Comparison of ENCODE assay signal across 7 cellular contexts in the genomic region with DNA sequence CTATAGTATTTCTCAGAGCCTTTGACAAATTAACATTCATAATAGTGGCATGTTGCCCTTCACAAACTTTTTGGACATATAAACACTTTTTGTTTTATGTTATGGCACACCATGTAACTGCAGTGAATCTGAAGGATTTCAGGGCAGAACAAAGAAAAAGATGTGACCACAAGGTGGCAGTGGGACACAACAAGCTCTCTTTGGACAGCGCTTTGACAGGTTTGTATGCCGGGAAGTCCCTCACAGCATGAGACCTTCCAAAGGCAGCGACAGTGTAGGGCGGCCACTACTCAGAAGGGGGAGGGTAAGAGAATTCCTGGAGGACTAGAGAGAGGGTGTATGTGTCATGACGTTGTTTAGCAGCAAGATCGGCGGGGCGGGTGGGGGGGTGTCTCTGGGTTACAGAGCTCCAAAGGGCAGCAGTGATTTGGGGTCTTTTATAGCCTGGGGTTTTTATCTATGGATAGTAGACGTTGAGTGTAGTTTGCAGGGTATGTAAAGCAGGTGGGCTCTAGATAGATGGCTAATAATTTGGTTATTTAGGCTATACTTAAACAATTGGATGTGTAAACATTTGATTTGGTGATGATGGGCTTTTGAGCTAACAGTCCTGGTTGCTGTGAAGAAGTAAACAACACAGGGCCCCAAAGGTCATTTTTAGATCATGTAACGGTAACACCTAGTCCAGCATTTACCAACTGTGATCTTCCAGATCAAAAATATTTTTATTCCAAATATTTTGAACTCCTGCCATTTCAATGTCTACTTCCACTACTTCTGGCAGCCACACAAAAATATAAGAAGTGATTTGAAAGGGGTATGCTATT. TPM values are rescaled to one million over a fixed set of nuclear protein-coding genes. Genes with fewer than 3 reads are reported as not detected.
DNase-seq lines count a peak whose midpoint lies in the region; ATAC-seq and TF ChIP-seq lines count a peak whose summit lies in the region.

No MANE protein-coding gene starts in this region.

- peak; percentile 72 for DNase-seq in GM13977 (ENCODE audit: low spot score)
- peak; percentile 8 for DNase-seq in NCI-H1436 treated with DMSO at 0.1 percent for 48 hours (lab: John Stamatoyannopoulos, UW)
- peak; percentile 73 for DNase-seq in SW480 (ENCODE audit: low spot score)
- DNase-seq in activated naive CD8-positive, alpha-beta T cell treated with anti-CD3 and anti-CD28 coated beads, Interleukin-2, amount 10 ng/mL, durations not matched to agents 7 days and 5 days, result peak; percentile 51
- no peak for DNase-seq in right atrium auricular region (ENCODE audit: low spot score)
- DNase-seq in stimulated activated CD4-positive, alpha-beta T cell treated with anti-CD3 and anti-CD28 coated beads, Interleukin-12 subunit alpha, Interleukin-12 subunit beta, amount 100 ng/mL, for 4 hours, result peak; percentile 39

- ATAC-seq in HG02870 (IDR thresholded peaks at IDR 0.05; ENCODE audit: unreplicated experiment), result peak; percentile 76
- ATAC-seq in activated naive CD8-positive, alpha-beta T cell treated with anti-CD3 and anti-CD28 coated beads, Interleukin-2, amount 10 ng/mL, durations not matched to agents 7 days and 5 days (ENCODE audit: low read depth), result peak; percentile 80

- peaks cover 0 to 18% of the 10 kb centered on the region in 2 donors for H3K9me3 ChIP-seq in right atrium auricular region

- H3K27me3 Mint-ChIP-seq in activated naive CD8-positive, alpha-beta T cell treated with anti-CD3 and anti-CD28 coated beads, Interleukin-2, amount 10 ng/mL, durations not matched to agents 7 days and 5 days, result no peaks in the 10 kb centered on the region

- H3K27ac Mint-ChIP-seq in activated naive CD8-positive, alpha-beta T cell treated with anti-CD3 and anti-CD28 coated beads, Interleukin-2, amount 10 ng/mL, durations not matched to agents 7 days and 5 days, result peak overlapping the region; percentile 78

- no peak overlapping the region for H3K27ac ChIP-seq in right atrium auricular region

- H3K27me3 ChIP-seq in right atrium auricular region, result no peaks in the 10 kb centered on the region

- POLR2A ChIA-PET in activated naive CD8-positive, alpha-beta T cell treated with anti-CD3 and anti-CD28 coated beads, Interleukin-2, amount 10 ng/mL, durations not matched to agents 7 days and 5 days (lab: Charles Lee), result interaction anchor here (0.6 to 1.3 kb wide), 3 partner anchors 29 to 397 kb away, joined by 3 to 5 read pairs (median 4); no protein-coding TSS in a partner anchor

- in situ Hi-C loops in GM13977 (cut with MboI; ENCODE audit: low pct_unique_long_range_greater_than_20kb, low sequenced_read_pairs, unreplicated experiment), result loop anchor here (10.0 kb wide), 1 partner anchor 622 kb away; no protein-coding TSS in a partner anchor

- peak; percentile 79 for TF ChIP-seq CTCF in GM13977 (IDR thresholded peaks at IDR 0.05; ENCODE audit: extremely low read depth, insufficient read depth, missing control alignments)
- TF ChIP-seq CTCF in right atrium auricular region (IDR thresholded peaks at IDR 0.05), result peak; percentile 38 to 73

- peaks cover 25% of the 10 kb centered on the region for H3K36me3 Mint-ChIP-seq in activated naive CD8-positive, alpha-beta T cell treated with anti-CD3 and anti-CD28 coated beads, Interleukin-2, amount 10 ng/mL, durations not matched to agents 7 days and 5 days

- no peaks in the 10 kb centered on the region for H3K4me1 ChIP-seq in right atrium auricular region

- H3K9me3 Mint-ChIP-seq in activated naive CD8-positive, alpha-beta T cell treated with anti-CD3 and anti-CD28 coated beads, Interleukin-2, amount 10 ng/mL, durations not matched to agents 7 days and 5 days, result peaks cover 4% of the 10 kb centered on the region

- peaks cover 4% of the 10 kb centered on the region for H3K4me1 Mint-ChIP-seq in activated naive CD8-positive, alpha-beta T cell treated with anti-CD3 and anti-CD28 coated beads, Interleukin-2, amount 10 ng/mL, durations not matched to agents 7 days and 5 days

- H3K36me3 ChIP-seq in right atrium auricular region, result peaks cover 12% of the 10 kb centered on the region

- no peak overlapping the region for H3K4me3 Mint-ChIP-seq in activated naive CD8-positive, alpha-beta T cell treated with anti-CD3 and anti-CD28 coated beads, Interleukin-2, amount 10 ng/mL, durations not matched to agents 7 days and 5 days

- H3K4me3 ChIP-seq in right atrium auricular region, result no peak overlapping the region

RNA-seq across cellular contexts. Expression of a gene that starts 22.9 kb away (rescaled TPM):
- total RNA-seq in activated naive CD8-positive, alpha-beta T cell treated with anti-CD3 and anti-CD28 coated beads, Interleukin-2, amount 10 ng/mL, durations not matched to agents 7 days and 5 days, result 1 to 10 TPM; 1.1 to 1.6 TPM
- 1 to 10 TPM; 2.2 to 4.2 TPM for total RNA-seq in right atrium auricular region

RNA-seq across cellular contexts. Expression of a gene that starts 46.5 kb away (rescaled TPM):
- total RNA-seq in activated naive CD8-positive, alpha-beta T cell treated with anti-CD3 and anti-CD28 coated beads, Interleukin-2, amount 10 ng/mL, durations not matched to agents 7 days and 5 days, result 1 to 10 TPM; 5.9 to 7.3 TPM
- total RNA-seq in right atrium auricular region, result 10 to 100 TPM; 10.4 to 17.8 TPM
